ENCODE assay signal across 8 cellular contexts in genomic region chr2:171158790-171159325, GRCh38. TPM values are rescaled to one million over a fixed set of nuclear protein-coding genes. Genes with fewer than 3 reads are reported as not detected.
A peak's percentile ranks its signal among the peaks of the same experiment; 100 is the strongest.
DNase-seq lines count a peak whose midpoint lies in the region; ATAC-seq and TF ChIP-seq lines count a peak whose summit lies in the region.

No MANE protein-coding gene starts in this region.

- CTCF ChIA-PET in WTC11 (lab: Charles Lee) = interaction anchor here (1.2 kb wide), 1 partner anchor 11 kb away, joined by 3 read pairs; no protein-coding TSS in a partner anchor

- POLR2A ChIA-PET in WTC11 (lab: Charles Lee) = no interaction called here

- no peaks in the 10 kb centered on the region for H3K27me3 ChIP-seq in iPS-18a (ENCODE audit: control insufficient read depth, insufficient read depth, low read length)
- H3K27me3 ChIP-seq in stomach = no peaks in the 10 kb centered on the region

- peak overlapping the region; percentile 92 for H3K9ac ChIP-seq in iPS-18a (ENCODE audit: low read length)

- no peaks in the 10 kb centered on the region for H3K9me3 Mint-ChIP-seq in WTC11

- H3K4me1 Mint-ChIP-seq in WTC11 = peaks cover 64% of the 10 kb centered on the region

- intact Hi-C loops in stomach (cut with DNase I; ENCODE audit: low total_unique reads) = loop anchor here (5.0 kb wide), 1 partner anchor 182 kb away; no protein-coding TSS in a partner anchor

- no peaks in the 10 kb centered on the region for H3K36me3 Mint-ChIP-seq in WTC11

- H3K4me3 Mint-ChIP-seq in WTC11 = peak overlapping the region; percentile 98

- no peak for TF ChIP-seq POLR2A in stomach (IDR thresholded peaks at IDR 0.05)

- H3K4me1 ChIP-seq in iPS-18a (ENCODE audit: control insufficient read depth, low read depth, low read length) = peaks cover 32% of the 10 kb centered on the region
- H3K4me1 ChIP-seq in stomach = peaks cover 7 to 74% (median 38%) of the 10 kb centered on the region in 4 donors

- ATAC-seq in WTC11 (no peak), GM21529 (IDR thresholded peaks at IDR 0.05; ENCODE audit: unreplicated experiment) (no peak)

- peak overlapping the region; percentile 86 for H3K4me3 ChIP-seq in HFF-Myc (replicated peaks; ENCODE audit: low read depth, low read length)
- H3K4me3 ChIP-seq in iPS-18a (ENCODE audit: low read length) = peak overlapping the region; percentile 100
- peak overlapping the region; percentile 90 to 94 (median 92) for H3K4me3 ChIP-seq in stomach

- peak; percentile 12 for DNase-seq in Ammon's horn (ENCODE audit: low spot score)
- no peak for DNase-seq in HFF-Myc (ENCODE audit: extremely low read depth, low read depth)
- no peak for DNase-seq in WTC11 (ENCODE audit: low spot score)
- no peak for DNase-seq in stomach
- DNase-seq in NK-92 (lab: John Stamatoyannopoulos, UW; ENCODE audit: unreplicated experiment) = no peak
- DNase-seq in HPDE6-E6E7 (ENCODE audit: extremely low spot score) = no peak

- TF ChIP-seq CTCF in HFF-Myc (IDR thresholded peaks at IDR 0.05; ENCODE audit: low read depth, low read length, missing control alignments) (no peak), WTC11 (IDR thresholded peaks at IDR 0.05) (no peak), stomach (IDR thresholded peaks at IDR 0.05) (no peak)

- 4 to 8% (median 5%) methylated on average over 15 of the region's 15 CpGs for WGBS in stomach, 5 donors

- TF ChIP-seq EP300 in stomach (IDR thresholded peaks at IDR 0.05) = no peak

- H3K9me3 ChIP-seq in iPS-18a (ENCODE audit: control insufficient read depth, low read depth, low read length) = no peaks in the 10 kb centered on the region
- H3K9me3 ChIP-seq in stomach = no peaks in the 10 kb centered on the region

- H3K27ac ChIP-seq in iPS-18a (ENCODE audit: low read length) (peak overlapping the region; percentile 39), stomach (peak overlapping the region in 4 of 5 donors; percentile 98 to 99 (median 98))

- H3K27ac Mint-ChIP-seq in WTC11 = peak overlapping the region; percentile 97

- H3K27me3 Mint-ChIP-seq in WTC11 (ENCODE audit: low read depth) = no peaks in the 10 kb centered on the region

- H3K36me3 ChIP-seq in iPS-18a (ENCODE audit: control insufficient read depth, low read depth, low read length) = no peaks in the 10 kb centered on the region
- no peaks in the 10 kb centered on the region for H3K36me3 ChIP-seq in stomach

TF ChIP-seq in WTC11, 78 proteins besides CTCF, POLR2A, EP300 and RAD21:
- TF ChIP-seq IRF1 (CRISPR knock-in tag; IDR thresholded peaks at IDR 0.05) (no peak), NR3C1 (CRISPR knock-in tag; conservative IDR thresholded peaks at IDR 0.05; ENCODE audit: low read depth) (no peak), STAT6 (CRISPR knock-in tag; conservative IDR thresholded peaks at IDR 0.05; ENCODE audit: low read depth) (no peak), ATF3 (CRISPR knock-in tag; conservative IDR thresholded peaks at IDR 0.05) (no peak), HMGA2 (CRISPR knock-in tag; IDR thresholded peaks at IDR 0.05) (no peak), ZNF121 (CRISPR knock-in tag; IDR thresholded peaks at IDR 0.05) (no peak), ZNF317 (CRISPR knock-in tag; IDR thresholded peaks at IDR 0.05; ENCODE audit: borderline replicate concordance, low read depth) (no peak)

RNA-seq across cellular contexts. Expression of gene TLK1, which starts 1.8 kb away (rescaled TPM):
- 91.1 to 99.6 TPM (median 93.9 TPM) in 3 replicates for total RNA-seq in WTC11 (2021)
- 100 to 1,000 TPM in 1 of 5 donors, 10 to 100 TPM in 4; 11.1 to 135 (median 31.3) TPM for total RNA-seq in stomach
- 10 to 100 TPM; 10.1 to 13.7 (median 10.8) TPM for polyA plus RNA-seq in stomach
